ENCODE assay signal across 8 cellular contexts in genomic region chr1:204350857-204351573, GRCh38. TPM values are rescaled to one million over a fixed set of nuclear protein-coding genes. Genes with fewer than 3 reads are reported as not detected.
A peak's percentile ranks its signal among the peaks of the same experiment; 100 is the strongest.
DNase-seq lines count a peak whose midpoint lies in the region; ATAC-seq and TF ChIP-seq lines count a peak whose summit lies in the region.

No MANE protein-coding gene starts in this region.

- H3K9ac ChIP-seq in parathyroid adenoma: no peak overlapping the region

- intact Hi-C loops in head of caudate nucleus (cut with DNase I): no loop called here

- H3K36me3 ChIP-seq in GM23338 (ENCODE audit: insufficient read depth) (no peaks in the 10 kb centered on the region), parathyroid adenoma (ENCODE audit: control insufficient read depth, insufficient read depth, low read length) (no peaks in the 10 kb centered on the region)

- H3K79me2 ChIP-seq in GM23338 (replicated peaks; ENCODE audit: insufficient read depth) (no peaks in the 10 kb centered on the region), parathyroid adenoma (peaks cover 2% of the 10 kb centered on the region)

- no peak for TF ChIP-seq CTCF in GM23338 (conservative IDR thresholded peaks at IDR 0.05; ENCODE audit: low read depth in 2 of 2)
- no peak for TF ChIP-seq CTCF in parathyroid adenoma (IDR thresholded peaks at IDR 0.05)
- TF ChIP-seq CTCF in GM10248 (IDR thresholded peaks at IDR 0.05; ENCODE audit: control extremely low read depth, extremely low read depth, low read depth, missing control alignments): no peak

- H3K27me3 Mint-ChIP-seq in GM23338 (ENCODE audit: insufficient read depth, low read depth, poor library complexity): peaks cover 7% of the 10 kb centered on the region

- POLR2A ChIA-PET in GM10248 (lab: Yijun Ruan, JAX): no interaction called here

- peaks cover 32% of the 10 kb centered on the region for H3K4me1 Mint-ChIP-seq in GM23338

- peak overlapping the region; percentile 54 for H3K4me3 Mint-ChIP-seq in GM23338

- no peaks in the 10 kb centered on the region for H3K36me3 Mint-ChIP-seq in GM23338 (ENCODE audit: low read depth)

- no peaks in the 10 kb centered on the region for H3K9me3 Mint-ChIP-seq in GM23338

- H3K4me3 ChIP-seq in GM23338 (peak overlapping the region; percentile 44), parathyroid adenoma (ENCODE audit: low read depth, low read length) (peak overlapping the region; percentile 57)

- ATAC-seq in GM23338 (peak; percentile 88), GM21786 (IDR thresholded peaks at IDR 0.05; ENCODE audit: unreplicated experiment) (no peak), HG02938 (IDR thresholded peaks at IDR 0.05; ENCODE audit: unreplicated experiment) (no peak)

- H3K27ac ChIP-seq in GM23338 (ENCODE audit: low read depth) (peak overlapping the region; percentile 74; the same call in 1 of the 2 replicates), parathyroid adenoma (no peak overlapping the region)

- no peaks in the 10 kb centered on the region; the same call in 1 of the 2 replicates for H4K20me1 ChIP-seq in GM23338 (replicated peaks; ENCODE audit: insufficient read depth)

- no peaks in the 10 kb centered on the region for H3K9me2 ChIP-seq in GM23338 (ENCODE audit: insufficient read depth)

- no peak overlapping the region for H3K27ac Mint-ChIP-seq in GM23338

- no peaks in the 10 kb centered on the region for H3K9me3 ChIP-seq in parathyroid adenoma (ENCODE audit: control insufficient read depth, low read length)

- H3K4me1 ChIP-seq in GM23338 (ENCODE audit: insufficient read depth): peaks cover 18% of the 10 kb centered on the region
- H3K4me1 ChIP-seq in parathyroid adenoma: peaks cover 14% of the 10 kb centered on the region

- H3K27me3 ChIP-seq in GM23338 (ENCODE audit: insufficient read depth) (no peaks in the 10 kb centered on the region), parathyroid adenoma (ENCODE audit: control insufficient read depth, insufficient read depth, low read length) (no peaks in the 10 kb centered on the region)

- CTCF ChIA-PET in GM10248 (lab: Yijun Ruan, JAX): interaction anchor here (3.0 to 7.5 kb wide), 2 partner anchors 9 to 12 kb away, joined by 11 to 55 read pairs; no protein-coding TSS in a partner anchor

- H3K4me2 ChIP-seq in GM23338 (peak overlapping the region; percentile 77), parathyroid adenoma (ENCODE audit: low read length) (peak overlapping the region; percentile 63)

- DNase-seq in GM23338 (ENCODE audit: low spot score) (peak; percentile 96), RPMI8226 (peak; percentile 69), head of caudate nucleus (peak; percentile 76 to 95 (median 90)), GM10248 (ENCODE audit: extremely low spot score) (no peak), SKM-1 treated with dmso at 0.1 percent for 144 hours (lab: John Stamatoyannopoulos, UW; ENCODE audit: unreplicated experiment) (no peak)

- H3F3A ChIP-seq in GM23338 (replicated peaks; ENCODE audit: low read depth): peaks cover 3% of the 10 kb centered on the region; the same call in 1 of the 2 replicates

- H2AFZ ChIP-seq in GM23338 (peak overlapping the region; percentile 75; the same call in 1 of the 2 replicates), parathyroid adenoma (peak overlapping the region; percentile 73)

TF ChIP-seq in GM23338, 12 proteins besides CTCF, POLR2A, EP300 and RAD21:
- no peak for TF ChIP-seq ETS1 (IDR thresholded peaks at IDR 0.05)
- no peak for TF ChIP-seq JUNB (IDR thresholded peaks at IDR 0.05; ENCODE audit: unreplicated experiment)
- no peak for TF ChIP-seq POLR2AphosphoS5 (IDR thresholded peaks at IDR 0.05; ENCODE audit: low read depth)
- TF ChIP-seq ZNF462 (CRISPR knock-in tag; IDR thresholded peaks at IDR 0.05): no peak
- no peak for TF ChIP-seq EZH2phosphoT487 (IDR thresholded peaks at IDR 0.05; ENCODE audit: unreplicated experiment)
- no peak for TF ChIP-seq CREB1 (CRISPR knock-in tag; IDR thresholded peaks at IDR 0.05; ENCODE audit: low read depth)
- TF ChIP-seq ZNF114 (CRISPR knock-in tag; IDR thresholded peaks at IDR 0.05): no peak
- no peak for TF ChIP-seq ZNF331 (CRISPR knock-in tag; IDR thresholded peaks at IDR 0.05; ENCODE audit: low read depth)
TF ChIP-seq in GM23338: peak in this region for 0.

RNA-seq across cellular contexts. Expression of gene PLEKHA6, which starts 8.7 kb away (rescaled TPM):
- 4.3 and 6.2 TPM in 2 replicates for total RNA-seq in GM23338 (2014; rRNA removed; shearing (Covaris generic))
- polyA plus RNA-seq in GM23338 (2016; fragmentation: Nextera tagmentation; extraction: Ambion mirVana): 2.5 and 2.8 TPM in 2 replicates

Comparison
In these comparisons a context has a peak if more than half of its experiments do, and no peak if none do; other contexts are left out.
1. DNase-seq: peak in GM23338 (single experiment), RPMI8226 (single experiment) and head of caudate nucleus (42 of 42); none in GM10248 (single experiment) and SKM-1 treated with dmso at 0.1 percent for 144 hours (single experiment).